9 cellular contexts compared by ENCODE assay signal in genomic region chr9:78234810-78235209, GRCh38. TPM values are rescaled to one million over a fixed set of nuclear protein-coding genes. Genes with fewer than 3 reads are reported as not detected.
DNase-seq lines count a peak whose midpoint lies in the region; ATAC-seq and TF ChIP-seq lines count a peak whose summit lies in the region.
"Had no signal": no experiment of that assay in that cellular context is flagged by ENCODE, and none has a peak within 500 bp of the region (broad histone marks: within the 10 kb centered on the region; RNA-seq: fewer than 3 reads in every experiment).

No MANE protein-coding gene starts in this region.

- TF ChIP-seq CTCF in cardiac muscle cell (IDR thresholded peaks at IDR 0.05; ENCODE audit: low read depth, low read length) (no peak), ascending aorta (IDR thresholded peaks at IDR 0.05) (no peak), upper lobe of right lung (IDR thresholded peaks at IDR 0.05) (no peak), mucosa of descending colon (IDR thresholded peaks at IDR 0.05) (no peak)

- ATAC-seq in upper lobe of right lung: no peak
- ATAC-seq in GM18505 (IDR thresholded peaks at IDR 0.05; ENCODE audit: unreplicated experiment): no peak
- ATAC-seq in mucosa of descending colon: no peak
- no peak for ATAC-seq in HG02973 (IDR thresholded peaks at IDR 0.05; ENCODE audit: unreplicated experiment)

- no peaks in the 10 kb centered on the region for H3K27me3 ChIP-seq in cardiac muscle cell
- H3K27me3 ChIP-seq in ascending aorta: no peaks in the 10 kb centered on the region
- no peaks in the 10 kb centered on the region for H3K27me3 ChIP-seq in upper lobe of right lung

- H3K9me3 ChIP-seq in cardiac muscle cell (ENCODE audit: low read depth): no peaks in the 10 kb centered on the region
- no peaks in the 10 kb centered on the region for H3K9me3 ChIP-seq in ascending aorta
- H3K9me3 ChIP-seq in upper lobe of right lung: no peaks in the 10 kb centered on the region
- no peaks in the 10 kb centered on the region for H3K9me3 ChIP-seq in mucosa of descending colon

- no peak for TF ChIP-seq POLR2A in GM18505 (IDR thresholded peaks at IDR 0.05; ENCODE audit: borderline replicate concordance, extremely low read depth, insufficient read depth, insufficient read length)

- H3K4me3 ChIP-seq in cardiac muscle cell: peak overlapping the region; percentile 84
- peak overlapping the region; percentile 89 to 93 for H3K4me3 ChIP-seq in ascending aorta
- H3K4me3 ChIP-seq in upper lobe of right lung: peak overlapping the region; percentile 96
- H3K4me3 ChIP-seq in mucosa of descending colon: no peak overlapping the region

- H3K4me1 ChIP-seq in cardiac muscle cell (ENCODE audit: low read depth): no peaks in the 10 kb centered on the region
- H3K4me1 ChIP-seq in ascending aorta: no peaks in the 10 kb centered on the region
- H3K4me1 ChIP-seq in upper lobe of right lung: peaks cover 7% of the 10 kb centered on the region
- H3K4me1 ChIP-seq in mucosa of descending colon (ENCODE audit: low read depth): peaks cover 4% of the 10 kb centered on the region

- intact Hi-C loops in cardiac septum (cut with DNase I) (no loop called here), ascending aorta (cut with DNase I) (loop anchor here (10.0 kb wide), 1 partner anchor 1060 kb away; the partner anchor contains the start of gene VPS13A), upper lobe of right lung (cut with DNase I) (no loop called here), mucosa of descending colon (cut with DNase I, micrococcal nuclease) (no loop called here)

- H3K27ac ChIP-seq in cardiac muscle cell (no peak overlapping the region), ascending aorta (no peak overlapping the region), upper lobe of right lung (no peak overlapping the region)

- DNase-seq in cardiac muscle cell (ENCODE audit: low read depth in 1 of 2, low spot score in 1 of 2) (peak in 1 of 2 donors; percentile 52), cardiac septum (ENCODE audit: low spot score) (no peak), ascending aorta (ENCODE audit: low spot score in 2 of 2) (no peak), kidney glomerular epithelial cell (lab: John Stamatoyannopoulos, UW) (peak; percentile 43), upper lobe of right lung (no peak), mucosa of descending colon (no peak)
- DNase-seq: activated CD4-positive, CD25-positive, alpha-beta regulatory T cell had no signal

- no peaks in the 10 kb centered on the region for H3K36me3 ChIP-seq in cardiac muscle cell
- H3K36me3 ChIP-seq in ascending aorta: no peaks in the 10 kb centered on the region
- H3K36me3 ChIP-seq in upper lobe of right lung: no peaks in the 10 kb centered on the region
- no peaks in the 10 kb centered on the region for H3K36me3 ChIP-seq in mucosa of descending colon (ENCODE audit: low read depth)

RNA-seq across cellular contexts. Expression of gene CEP78, which starts 1.1 kb away (rescaled TPM):
- total RNA-seq in cardiac muscle cell (23.9 and 31.9 TPM in 2 replicates), cardiac septum (4.0 TPM), ascending aorta (19.8 TPM), upper lobe of right lung (12.1 TPM), mucosa of descending colon (10 to 100 TPM in 2 of 3 donors, 1 to 10 TPM in 1; 5.7 to 15.6 (median 11.2) TPM)
- polyA plus RNA-seq in cardiac muscle cell: 14.7 and 20.9 TPM in 2 replicates
